20 cellular contexts compared by ENCODE assay signal in genomic region chr12:109538191-109538863, GRCh38. TPM values are rescaled to one million over a fixed set of nuclear protein-coding genes. Genes with fewer than 3 reads are reported as not detected.
DNase-seq lines count a peak whose midpoint lies in the region; ATAC-seq, FAIRE-seq and TF ChIP-seq lines count a peak whose summit lies in the region.
"Had no signal": no experiment of that assay in that cellular context is flagged by ENCODE, and none has a peak within 500 bp of the region (broad histone marks: within the 10 kb centered on the region; RNA-seq: fewer than 3 reads in every experiment).

No MANE protein-coding gene starts in this region.

- H3K36me3 ChIP-seq in BE2C, result no peaks in the 10 kb centered on the region
- H3K36me3 ChIP-seq in astrocyte (ENCODE audit: insufficient read depth, low read length), result no peaks in the 10 kb centered on the region
- peaks cover 30% of the 10 kb centered on the region in 2 experiments for H3K36me3 ChIP-seq in mesenchymal stem cell (ENCODE audit: control insufficient read depth in 1 of 2, insufficient read depth in 2 of 2, low read depth in 1 of 2, low read length in 2 of 2)
- H3K36me3 ChIP-seq: HAP-1 had no signal

- H3K27ac ChIP-seq in astrocyte (ENCODE audit: low read depth, low read length), result no peak overlapping the region
- no peak overlapping the region for H3K27ac ChIP-seq in mesenchymal stem cell (ENCODE audit: low read length, poor library complexity, severe bottlenecking)
- H3K27ac ChIP-seq: SJSA1 had no signal

- peaks cover 2% of the 10 kb centered on the region for H3K27me3 Mint-ChIP-seq in astrocyte (ENCODE audit: low read depth, unreplicated experiment)
- no peaks in the 10 kb centered on the region for H3K27me3 Mint-ChIP-seq in activated CD4-positive, alpha-beta memory T cell treated with anti-CD3 and anti-CD28 coated beads, Interleukin-2, amount 10 ng/mL, durations not matched to agents 7 days and 5 days
- no peaks in the 10 kb centered on the region for H3K27me3 Mint-ChIP-seq in activated naive CD8-positive, alpha-beta T cell treated with anti-CD3 and anti-CD28 coated beads, Interleukin-2, amount 50 U/mL, for 24 hours
- H3K27me3 Mint-ChIP-seq: IgD-negative memory B cell had no signal

- no peak overlapping the region for H3K18ac ChIP-seq in mesenchymal stem cell (ENCODE audit: low read depth in 1 of 2, low read length in 2 of 2)

- POLR2A ChIA-PET in activated CD4-positive, alpha-beta memory T cell treated with anti-CD3 and anti-CD28 coated beads, Interleukin-2, amount 10 ng/mL, durations not matched to agents 7 days and 5 days (lab: Charles Lee), result interaction anchor here (1.1 kb wide), 1 partner anchor 43 kb away, joined by 3 read pairs; no protein-coding TSS in a partner anchor

- H2AK5ac ChIP-seq in mesenchymal stem cell (ENCODE audit: low read length, severe bottlenecking), result no peak overlapping the region

- peaks cover 16% of the 10 kb centered on the region for H3K4me1 Mint-ChIP-seq in astrocyte (ENCODE audit: low read depth, unreplicated experiment)
- H3K4me1 Mint-ChIP-seq in activated CD4-positive, alpha-beta memory T cell treated with anti-CD3 and anti-CD28 coated beads, Interleukin-2, amount 10 ng/mL, durations not matched to agents 7 days and 5 days, result no peaks in the 10 kb centered on the region
- no peaks in the 10 kb centered on the region for H3K4me1 Mint-ChIP-seq in activated naive CD8-positive, alpha-beta T cell treated with anti-CD3 and anti-CD28 coated beads, Interleukin-2, amount 50 U/mL, for 24 hours
- H3K4me1 Mint-ChIP-seq: IgD-negative memory B cell had no signal

- H3K9me3 Mint-ChIP-seq in astrocyte (ENCODE audit: unreplicated experiment), result no peaks in the 10 kb centered on the region
- no peaks in the 10 kb centered on the region for H3K9me3 Mint-ChIP-seq in activated CD4-positive, alpha-beta memory T cell treated with anti-CD3 and anti-CD28 coated beads, Interleukin-2, amount 10 ng/mL, durations not matched to agents 7 days and 5 days
- no peaks in the 10 kb centered on the region for H3K9me3 Mint-ChIP-seq in activated naive CD8-positive, alpha-beta T cell treated with anti-CD3 and anti-CD28 coated beads, Interleukin-2, amount 50 U/mL, for 24 hours
- H3K9me3 Mint-ChIP-seq: IgD-negative memory B cell had no signal

- H3K79me2 ChIP-seq in astrocyte (ENCODE audit: insufficient read depth, low read length), result no peaks in the 10 kb centered on the region

- no peak overlapping the region for H3K14ac ChIP-seq in mesenchymal stem cell (ENCODE audit: low read length in 2 of 2)

- ATAC-seq in GM21390 (IDR thresholded peaks at IDR 0.05; ENCODE audit: unreplicated experiment) (no peak), GM21723 (IDR thresholded peaks at IDR 0.05; ENCODE audit: unreplicated experiment) (no peak)
- no peak for ATAC-seq in activated naive CD8-positive, alpha-beta T cell treated with anti-CD3 and anti-CD28 coated beads, Interleukin-2, amount 50 U/mL, for 24 hours

- no peaks in the 10 kb centered on the region for H3K79me1 ChIP-seq in mesenchymal stem cell (replicated peaks; ENCODE audit: low read length, poor library complexity, severe bottlenecking)

- peak overlapping the region; percentile 67 for H3K4me2 ChIP-seq in astrocyte (ENCODE audit: low read length)
- H3K4me2 ChIP-seq in mesenchymal stem cell (ENCODE audit: low read length, poor library complexity, severe bottlenecking), result no peak overlapping the region

- H3K4ac ChIP-seq in mesenchymal stem cell (ENCODE audit: low read depth in 1 of 2, low read length in 2 of 2), result no peak overlapping the region

- no peak overlapping the region for H3K9ac ChIP-seq in astrocyte (ENCODE audit: low read length)
- H3K9ac ChIP-seq in mesenchymal stem cell (ENCODE audit: low read length), result no peak overlapping the region

- no peak overlapping the region for H2BK15ac ChIP-seq in mesenchymal stem cell (ENCODE audit: low read depth, poor library complexity, severe bottlenecking)

- peak overlapping the region in 1 of 2 experiments; percentile 18 for H2BK12ac ChIP-seq in mesenchymal stem cell (ENCODE audit: low read length in 2 of 2)

- H3K27me3 ChIP-seq in BE2C (no peaks in the 10 kb centered on the region), astrocyte (ENCODE audit: insufficient read depth, low read length) (no peaks in the 10 kb centered on the region), mesenchymal stem cell (ENCODE audit: control insufficient read depth in 1 of 2, insufficient read depth in 1 of 2, low read length in 2 of 2) (no peaks in the 10 kb centered on the region)
- H3K27me3 ChIP-seq: SJSA1 had no signal

- no peak overlapping the region for H4K91ac ChIP-seq in mesenchymal stem cell (ENCODE audit: low read length)

- no peak overlapping the region for H3K27ac Mint-ChIP-seq in astrocyte (ENCODE audit: unreplicated experiment)
- no peak overlapping the region for H3K27ac Mint-ChIP-seq in activated CD4-positive, alpha-beta memory T cell treated with anti-CD3 and anti-CD28 coated beads, Interleukin-2, amount 10 ng/mL, durations not matched to agents 7 days and 5 days
- H3K27ac Mint-ChIP-seq in activated naive CD8-positive, alpha-beta T cell treated with anti-CD3 and anti-CD28 coated beads, Interleukin-2, amount 50 U/mL, for 24 hours, result no peak overlapping the region
- H3K27ac Mint-ChIP-seq: IgD-negative memory B cell had no signal

- TF ChIP-seq CTCF in BE2C (IDR thresholded peaks at IDR 0.05; ENCODE audit: low read depth, low read length) (no peak), astrocyte (IDR thresholded peaks at IDR 0.05; ENCODE audit: insufficient read depth, low read depth, low read length) (no peak)

- peaks cover 20% of the 10 kb centered on the region for H3K36me3 Mint-ChIP-seq in astrocyte (ENCODE audit: low read depth, unreplicated experiment)
- H3K36me3 Mint-ChIP-seq in activated CD4-positive, alpha-beta memory T cell treated with anti-CD3 and anti-CD28 coated beads, Interleukin-2, amount 10 ng/mL, durations not matched to agents 7 days and 5 days (ENCODE audit: low read depth), result no peaks in the 10 kb centered on the region
- no peaks in the 10 kb centered on the region for H3K36me3 Mint-ChIP-seq in activated naive CD8-positive, alpha-beta T cell treated with anti-CD3 and anti-CD28 coated beads, Interleukin-2, amount 50 U/mL, for 24 hours (ENCODE audit: low read depth)

- H2BK120ac ChIP-seq in mesenchymal stem cell (ENCODE audit: low read depth, low read length), result no peak overlapping the region

- FAIRE-seq in astrocyte (lab: Jason Lieb, UNC), result no peak
- FAIRE-seq: A204.1, GM12892 had no signal

- H3K23ac ChIP-seq in mesenchymal stem cell (ENCODE audit: low read length in 2 of 2), result no peak overlapping the region

- no peaks in the 10 kb centered on the region for H3K9me3 ChIP-seq in BE2C
- no peaks in the 10 kb centered on the region for H3K9me3 ChIP-seq in astrocyte (ENCODE audit: insufficient read depth, low read depth, low read length)
- H3K9me3 ChIP-seq in mesenchymal stem cell (ENCODE audit: control insufficient read depth, low read length), result no peaks in the 10 kb centered on the region
- H3K9me3 ChIP-seq: HAP-1, SJSA1 had no signal

- no peaks in the 10 kb centered on the region for H4K20me1 ChIP-seq in astrocyte (ENCODE audit: insufficient read depth, low read length)

- DNase-seq in BE2C (peak; percentile 80), NCI-H82 (lab: John Stamatoyannopoulos, UW) (peak; percentile 86), astrocyte (ENCODE audit: low read depth) (no peak), mesenchymal stem cell (no peak)
- no peak for DNase-seq in activated CD4-positive, alpha-beta memory T cell treated with anti-CD3 and anti-CD28 coated beads, Interleukin-2, amount 10 ng/mL, durations not matched to agents 7 days and 5 days
- no peak for DNase-seq in activated naive CD8-positive, alpha-beta T cell treated with anti-CD3 and anti-CD28 coated beads, Interleukin-2, amount 50 U/mL, for 24 hours
- DNase-seq: C1 segment of cervical spinal cord, DMS 273 treated with DMSO at 0.1 percent for 48 hours, NCI-H1105 treated with DMSO at 0.1 percent for 48 hours, NCI-H187, NCI-H2171, NCI-H446, NCI-H774 had no signal

- H2BK5ac ChIP-seq in mesenchymal stem cell (ENCODE audit: low read depth, low read length, poor library complexity, severe bottlenecking), result no peak overlapping the region

- H3K4me3 ChIP-seq in BE2C (ENCODE audit: low read depth, low read length), result peak overlapping the region; percentile 23; the same call in 1 of the 2 replicates
- H3K4me3 ChIP-seq in astrocyte (ENCODE audit: insufficient read depth, low read depth, low read length), result no peak overlapping the region
- H3K4me3 ChIP-seq in mesenchymal stem cell (ENCODE audit: insufficient read depth in 1 of 2, low read depth in 1 of 2, low read length in 2 of 2), result no peak overlapping the region
- H3K4me3 ChIP-seq: HAP-1, SJSA1 had no signal

- no peak overlapping the region for H3K4me3 Mint-ChIP-seq in astrocyte (ENCODE audit: unreplicated experiment)
- H3K4me3 Mint-ChIP-seq in activated CD4-positive, alpha-beta memory T cell treated with anti-CD3 and anti-CD28 coated beads, Interleukin-2, amount 10 ng/mL, durations not matched to agents 7 days and 5 days, result no peak overlapping the region
- no peak overlapping the region for H3K4me3 Mint-ChIP-seq in activated naive CD8-positive, alpha-beta T cell treated with anti-CD3 and anti-CD28 coated beads, Interleukin-2, amount 50 U/mL, for 24 hours
- H3K4me3 Mint-ChIP-seq: IgD-negative memory B cell had no signal

- H3K4me1 ChIP-seq in BE2C, result peaks cover 18% of the 10 kb centered on the region
- H3K4me1 ChIP-seq in astrocyte (ENCODE audit: insufficient read depth, low read length), result peaks cover 27% of the 10 kb centered on the region
- H3K4me1 ChIP-seq in mesenchymal stem cell (ENCODE audit: control insufficient read depth, insufficient read depth, low read depth, low read length), result peaks cover 7% of the 10 kb centered on the region
- H3K4me1 ChIP-seq: HAP-1 had no signal

- WGBS in mesenchymal stem cell, result 73% methylated on average over 16 of the region's 16 CpGs

- H2AFZ ChIP-seq in astrocyte (ENCODE audit: low read depth, low read length) (no peak overlapping the region), mesenchymal stem cell (ENCODE audit: low read depth, low read length) (no peak overlapping the region)

- H4K8ac ChIP-seq in mesenchymal stem cell (ENCODE audit: low read length), result peak overlapping the region; percentile 40

- CTCF ChIA-PET in activated CD4-positive, alpha-beta memory T cell treated with anti-CD3 and anti-CD28 coated beads, Interleukin-2, amount 10 ng/mL, durations not matched to agents 7 days and 5 days (lab: Charles Lee), result interaction anchor here (1.0 kb wide), 1 partner anchor 307 kb away, joined by 3 read pairs; no protein-coding TSS in a partner anchor

RNA-seq across cellular contexts. Expression of gene MMAB, which starts 35.0 kb away (rescaled TPM):
- 29.5 TPM for polyA plus RNA-seq in BE2C (2012; ENCODE audit: insufficient read depth, insufficient read length, low read depth)
- total RNA-seq in astrocyte, result 15.2 and 17.8 TPM in 2 replicates
- polyA plus RNA-seq in mesenchymal stem cell (2013, experiment 1 of 2), result 52.7 TPM
- 55.4 TPM for polyA plus RNA-seq in mesenchymal stem cell (2013, experiment 2 of 2)
- 10 to 100 TPM; 36.0 to 38.0 TPM for total RNA-seq in activated CD4-positive, alpha-beta memory T cell treated with anti-CD3 and anti-CD28 coated beads, Interleukin-2, amount 10 ng/mL, durations not matched to agents 7 days and 5 days

RNA-seq across cellular contexts. Expression of gene MVK, which starts 35.3 kb away (rescaled TPM):
- 38.3 TPM for polyA plus RNA-seq in BE2C (2012; ENCODE audit: insufficient read depth, insufficient read length, low read depth)
- total RNA-seq in astrocyte, result 9.7 and 12.4 TPM in 2 replicates
- polyA plus RNA-seq in mesenchymal stem cell (2013, experiment 1 of 2), result 48.3 TPM
- polyA plus RNA-seq in mesenchymal stem cell (2013, experiment 2 of 2), result 46.7 TPM
- total RNA-seq in activated CD4-positive, alpha-beta memory T cell treated with anti-CD3 and anti-CD28 coated beads, Interleukin-2, amount 10 ng/mL, durations not matched to agents 7 days and 5 days, result 10 to 100 TPM; 22.1 to 26.3 TPM

Comparison
In these comparisons a context has a peak if more than half of its experiments do, and no peak if none do; other contexts are left out.
1. DNase-seq: peak in BE2C (single experiment) and NCI-H82 (single experiment); none in astrocyte (single experiment), mesenchymal stem cell (single experiment), activated CD4-positive, alpha-beta memory T cell treated with anti-CD3 and anti-CD28 coated beads, Interleukin-2, amount 10 ng/mL, durations not matched to agents 7 days and 5 days (single experiment) and activated naive CD8-positive, alpha-beta T cell treated with anti-CD3 and anti-CD28 coated beads, Interleukin-2, amount 50 U/mL, for 24 hours (single experiment).